31 cellular contexts compared by ENCODE assay signal in genomic region chr22:38930512-38930911, GRCh38. TPM values are rescaled to one million over a fixed set of nuclear protein-coding genes. Genes with fewer than 3 reads are reported as not detected.
"Had no signal": no experiment of that assay in that cellular context is flagged by ENCODE, and none has a peak within 500 bp of the region (broad histone marks: within the 10 kb centered on the region; RNA-seq: fewer than 3 reads in every experiment).

No MANE protein-coding gene starts in this region.

- H3K36me3 ChIP-seq: gastrocnemius medialis, neural progenitor cell, prostate gland, right atrium auricular region, stomach, thyroid gland had no signal

- H3K27me3 ChIP-seq: gastrocnemius medialis, right atrium auricular region, stomach, thyroid gland had no signal

- H3K27ac Mint-ChIP-seq: endodermal cell; mesothelial cell of epicardium; naive thymus-derived CD4-positive, alpha-beta T cell; nephron; neural progenitor cell; stimulated activated effector memory CD8-positive, alpha-beta T cell treated with anti-CD3 and anti-CD28 coated beads, Interleukin-12 subunit alpha, Interleukin-12 subunit beta, amount 100 ng/mL, for 72 hours had no signal

- H3K9me3 Mint-ChIP-seq: stimulated activated effector memory CD8-positive, alpha-beta T cell treated with anti-CD3 and anti-CD28 coated beads, Interleukin-12 subunit alpha, Interleukin-12 subunit beta, amount 100 ng/mL, for 72 hours had no signal

- H3K4me3 Mint-ChIP-seq: endodermal cell; mesothelial cell of epicardium; naive thymus-derived CD4-positive, alpha-beta T cell; nephron; neural progenitor cell; stimulated activated effector memory CD8-positive, alpha-beta T cell treated with anti-CD3 and anti-CD28 coated beads, Interleukin-12 subunit alpha, Interleukin-12 subunit beta, amount 100 ng/mL, for 72 hours had no signal

- H3K4me1 ChIP-seq: neural progenitor cell had no signal

- FAIRE-seq: keratinocyte had no signal

- H3K36me3 Mint-ChIP-seq: mesothelial cell of epicardium; neural progenitor cell; stimulated activated effector memory CD8-positive, alpha-beta T cell treated with anti-CD3 and anti-CD28 coated beads, Interleukin-12 subunit alpha, Interleukin-12 subunit beta, amount 100 ng/mL, for 72 hours had no signal

- H3K27ac ChIP-seq: epithelial cell of prostate, gastrocnemius medialis, neural progenitor cell, prostate gland, right atrium auricular region, stomach, thyroid gland had no signal

- H3K9me3 ChIP-seq: gastrocnemius medialis, prostate gland, right atrium auricular region, stomach, thyroid gland had no signal

- DNase-seq: cortex of kidney; effector CD8-positive, alpha-beta T cell; endodermal cell; foreskin fibroblast; gastrocnemius medialis; head of caudate nucleus; mesenchymal stem cell; naive thymus-derived CD4-positive, alpha-beta T cell; nucleus accumbens; stimulated activated CD4-positive, alpha-beta T cell treated with anti-CD3 and anti-CD28 coated beads, Interleukin-2, amount 100 ng/mL, for 24 hours; stimulated activated CD4-positive, alpha-beta T cell treated with anti-CD3 and anti-CD28 coated beads, Interleukin-4, amount 100 ng/mL, for 24 hours; stimulated activated naive CD4-positive, alpha-beta T cell treated with Interleukin-2 at 50 U/mL for 16 hours; stomach; thyroid gland; trophoblast cell had no signal

- ATAC-seq: esophagus mucosa; gastrocnemius medialis; naive thymus-derived CD4-positive, alpha-beta T cell; sciatic nerve; stimulated activated effector memory CD8-positive, alpha-beta T cell treated with anti-CD3 and anti-CD28 coated beads, Interleukin-12 subunit alpha, Interleukin-12 subunit beta, amount 100 ng/mL, for 72 hours had no signal

- H3K4me3 ChIP-seq: gastrocnemius medialis, neural progenitor cell, prostate gland, right atrium auricular region, stomach, thyroid gland had no signal

RNA-seq across cellular contexts. Expression of gene APOBEC3A, which starts 26.9 kb away (rescaled TPM):
- total RNA-seq: dermis microvascular lymphatic vessel endothelial cell, endodermal cell, glomerular endothelial cell, lung microvascular endothelial cell, mesothelial cell of epicardium, mucosa of gallbladder, osteocyte had no signal

RNA-seq across cellular contexts. Expression of gene APOBEC3B, which starts 51.6 kb away (rescaled TPM):
- total RNA-seq: temporal lobe had no signal
- polyA plus RNA-seq: naive thymus-derived CD4-positive, alpha-beta T cell had no signal
